Comparison of ENCODE assay signal across 13 cellular contexts in the genomic region with DNA sequence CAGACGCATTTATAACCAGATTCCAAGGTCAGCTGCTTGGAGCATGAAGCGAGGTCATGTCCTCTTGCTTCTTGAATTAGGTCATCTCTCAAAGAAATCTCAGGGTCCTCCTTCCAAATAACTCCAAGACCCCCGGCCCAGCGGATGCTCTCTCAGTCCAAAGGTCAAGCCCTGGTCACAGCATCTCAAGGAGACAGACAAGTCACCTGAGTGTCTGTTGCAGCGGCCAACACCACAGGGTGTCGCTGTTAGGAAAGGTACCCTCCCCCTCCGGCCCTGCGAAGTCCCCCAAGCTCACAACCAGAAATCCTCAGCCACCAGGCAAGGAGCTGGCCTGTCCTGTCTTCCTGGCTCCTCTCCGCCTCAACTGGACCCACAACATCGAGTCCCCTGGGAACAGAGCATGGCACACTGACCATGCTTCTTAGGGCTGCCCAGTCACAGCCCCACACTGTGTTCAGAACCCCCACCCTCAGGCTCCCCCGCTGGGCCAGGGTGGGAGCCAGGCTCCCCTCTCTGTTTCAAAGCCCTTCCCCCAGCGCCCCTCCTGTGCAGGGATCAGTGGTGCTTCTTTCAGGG.
DNase-seq lines count a peak whose midpoint lies in the region; ATAC-seq, FAIRE-seq and TF ChIP-seq lines count a peak whose summit lies in the region.
"Had no signal": no experiment of that assay in that cellular context is flagged by ENCODE, and none has a peak within 500 bp of the region (broad histone marks: within the 10 kb centered on the region; RNA-seq: fewer than 3 reads in every experiment).

No MANE protein-coding gene starts in this region.

- intact Hi-C loops in kidney (cut with DNase I): loop anchor here (10.0 kb wide), 1 partner anchor 264 kb away; no protein-coding TSS in a partner anchor
- intact Hi-C loops in activated naive CD4-positive, alpha-beta T cell treated with anti-CD3 and anti-CD28 coated beads for 36 hours (cut with micrococcal nuclease): loop anchor here (1.0 to 10.0 kb wide), 2 partner anchors 265 to 444 kb away; no protein-coding TSS in a partner anchor

- ATAC-seq in WTC11: peak; percentile 57
- ATAC-seq in GM18870 (IDR thresholded peaks at IDR 0.05; ENCODE audit: unreplicated experiment): no peak
- no peak for ATAC-seq in HG03520 (IDR thresholded peaks at IDR 0.05; ENCODE audit: unreplicated experiment)
- ATAC-seq: heart right ventricle had no signal

- no peak overlapping the region for H3K4me3 Mint-ChIP-seq in WTC11
- H3K4me3 Mint-ChIP-seq in activated naive CD4-positive, alpha-beta T cell treated with anti-CD3 and anti-CD28 coated beads for 36 hours: no peak overlapping the region

- CTCF ChIA-PET in WTC11 (lab: Charles Lee): interaction anchor here (0.6 to 4.0 kb wide), 34 partner anchors 9 to 1090 kb away, joined by 3 to 32 read pairs (median 4); a partner anchor contains a TSS
- CTCF ChIA-PET in activated naive CD4-positive, alpha-beta T cell treated with anti-CD3 and anti-CD28 coated beads for 36 hours (lab: Charles Lee): no interaction called here

- FAIRE-seq in kidney (lab: Jason Lieb, UNC): no peak

- peaks cover 8% of the 10 kb centered on the region for H3K36me3 Mint-ChIP-seq in WTC11
- no peaks in the 10 kb centered on the region for H3K36me3 Mint-ChIP-seq in activated naive CD4-positive, alpha-beta T cell treated with anti-CD3 and anti-CD28 coated beads for 36 hours (ENCODE audit: low read depth)

- H3K4me1 ChIP-seq in kidney (ENCODE audit: control insufficient read depth in 1 of 2, insufficient read depth in 1 of 2, low read depth in 1 of 2, low read length in 2 of 2): peaks cover 9 to 11% of the 10 kb centered on the region in 2 donors

- H3K27me3 Mint-ChIP-seq in WTC11 (ENCODE audit: low read depth): peaks cover 40% of the 10 kb centered on the region
- peaks cover 10% of the 10 kb centered on the region for H3K27me3 Mint-ChIP-seq in activated naive CD4-positive, alpha-beta T cell treated with anti-CD3 and anti-CD28 coated beads for 36 hours (ENCODE audit: low read depth)

- H3K27ac Mint-ChIP-seq in WTC11: no peak overlapping the region
- H3K27ac Mint-ChIP-seq in activated naive CD4-positive, alpha-beta T cell treated with anti-CD3 and anti-CD28 coated beads for 36 hours: no peak overlapping the region

- H3K4me1 Mint-ChIP-seq in WTC11: peaks cover 16% of the 10 kb centered on the region
- no peaks in the 10 kb centered on the region for H3K4me1 Mint-ChIP-seq in activated naive CD4-positive, alpha-beta T cell treated with anti-CD3 and anti-CD28 coated beads for 36 hours (ENCODE audit: low read depth)

- DNase-seq in AG09309 (ENCODE audit: low read depth): no peak
- peak; percentile 76 for DNase-seq in WTC11 (ENCODE audit: low spot score)
- peak; percentile 44 for DNase-seq in kidney
- DNase-seq in GF-D8 (lab: John Stamatoyannopoulos, UW): no peak
- DNase-seq in activated naive CD4-positive, alpha-beta T cell treated with anti-CD3 and anti-CD28 coated beads for 36 hours: no peak
- DNase-seq: DMS79; heart right ventricle; NCI-H446; stimulated activated CD4-positive, alpha-beta T cell treated with anti-CD3 and anti-CD28 coated beads, Interleukin-4, amount 100 ng/mL, for 1 hour; tibial artery had no signal

- H3K36me3 ChIP-seq in kidney (ENCODE audit: control insufficient read depth in 1 of 2, insufficient read depth in 2 of 2, low read length in 2 of 2): no peaks in the 10 kb centered on the region
- H3K36me3 ChIP-seq: heart right ventricle, tibial artery had no signal

- H3K9me3 ChIP-seq in kidney (ENCODE audit: control insufficient read depth in 1 of 2, low read length in 2 of 2): no peaks in the 10 kb centered on the region
- H3K9me3 ChIP-seq: tibial artery had no signal

- POLR2A ChIA-PET in WTC11 (lab: Charles Lee): no interaction called here

- TF ChIP-seq CTCF in AG09309 (IDR thresholded peaks at IDR 0.05; ENCODE audit: control insufficient read depth, insufficient read depth, low read depth, low read length, missing control alignments) (peak; percentile 30), GM12872 (IDR thresholded peaks at IDR 0.05; ENCODE audit: insufficient read depth, low read depth, low read length) (peak; percentile 73), WTC11 (IDR thresholded peaks at IDR 0.05) (no peak), kidney (IDR thresholded peaks at IDR 0.05; ENCODE audit: borderline replicate concordance, extremely low read depth, insufficient read depth) (no peak)

- peaks cover 13% of the 10 kb centered on the region for H3K9me3 Mint-ChIP-seq in WTC11
- peaks cover 5% of the 10 kb centered on the region for H3K9me3 Mint-ChIP-seq in activated naive CD4-positive, alpha-beta T cell treated with anti-CD3 and anti-CD28 coated beads for 36 hours

- no peak overlapping the region for H3K4me3 ChIP-seq in AG09309 (ENCODE audit: control insufficient read depth, low read depth, low read length)
- H3K4me3 ChIP-seq in kidney (ENCODE audit: low read length in 2 of 2): no peak overlapping the region
- H3K4me3 ChIP-seq: heart right ventricle, tibial artery had no signal

- no peak overlapping the region for H3K27ac ChIP-seq in kidney (ENCODE audit: low read depth in 2 of 2, low read length in 2 of 2)
- H3K27ac ChIP-seq: heart right ventricle, tibial artery had no signal

- H3K9ac ChIP-seq in kidney (ENCODE audit: low read length in 2 of 2): no peak overlapping the region

TF ChIP-seq in WTC11, 78 proteins besides CTCF, POLR2A, EP300 and RAD21:
- TF ChIP-seq, protein P1, sequence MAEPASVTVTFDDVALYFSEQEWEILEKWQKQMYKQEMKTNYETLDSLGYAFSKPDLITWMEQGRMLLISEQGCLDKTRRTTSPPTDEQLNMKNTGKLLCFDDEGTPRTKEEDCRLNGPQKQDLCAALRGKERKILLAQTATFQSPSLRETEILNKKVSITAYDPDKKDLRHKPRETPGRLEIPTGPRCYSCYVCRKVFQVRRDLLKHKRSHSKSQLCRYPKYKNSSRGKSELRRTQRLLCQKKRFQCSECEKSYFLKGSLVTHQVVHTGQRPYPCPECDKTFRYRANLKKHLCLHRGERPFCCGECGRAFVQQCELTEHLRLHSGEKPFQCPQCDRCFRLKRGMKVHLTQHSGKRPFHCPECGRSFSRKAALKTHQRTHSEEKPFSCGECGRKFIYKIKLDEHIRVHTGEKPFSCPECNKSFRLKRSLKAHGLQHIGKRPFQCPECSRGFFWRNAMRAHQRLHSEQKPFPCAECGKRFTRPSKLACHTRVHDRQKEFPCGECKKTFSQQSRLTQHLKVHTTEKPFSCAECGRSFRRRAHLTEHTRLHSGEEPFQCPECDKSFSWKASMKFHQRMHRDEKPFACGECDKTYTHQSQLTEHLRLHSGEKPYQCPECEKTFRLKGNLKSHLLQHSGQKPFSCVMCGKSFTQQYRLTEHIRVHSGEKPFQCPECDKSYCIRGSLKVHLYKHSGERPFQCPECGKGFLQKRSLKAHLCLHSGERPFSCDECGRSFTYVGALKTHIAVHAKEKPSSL (CRISPR knock-in tag; conservative IDR thresholded peaks at IDR 0.05): no peak
- 0 out of 2 replicates have a peak, but pooled peaks have one; percentile 48 for TF ChIP-seq ZBTB21 (CRISPR knock-in tag; IDR thresholded peaks at IDR 0.05; ENCODE audit: borderline replicate concordance)
- TF ChIP-seq SOX15 (CRISPR knock-in tag; IDR thresholded peaks at IDR 0.05): no peak
- 0 out of 2 replicates have a peak, but pooled peaks have one; percentile 14 for TF ChIP-seq FOXP1 (CRISPR knock-in tag; IDR thresholded peaks at IDR 0.05; ENCODE audit: borderline replicate concordance)
- peak; percentile 52 for TF ChIP-seq ZNF423 (CRISPR knock-in tag; IDR thresholded peaks at IDR 0.05)

Comparison
In these comparisons a context has a peak if more than half of its experiments do, and no peak if none do; other contexts are left out.
1. DNase-seq: peak in WTC11 (single experiment) and kidney (single experiment); none in AG09309 (single experiment), GF-D8 (single experiment) and activated naive CD4-positive, alpha-beta T cell treated with anti-CD3 and anti-CD28 coated beads for 36 hours (single experiment).
2. CTCF ChIP-seq: peak in AG09309 (single experiment) and GM12872 (single experiment); none in WTC11 (single experiment) and kidney (single experiment).